In genomic region chr1:194466706-194467105, GRCh38 we compare ENCODE assay signal across 14 cellular contexts.
DNase-seq lines count a peak whose midpoint lies in the region; ATAC-seq and TF ChIP-seq lines count a peak whose summit lies in the region.
"Had no signal": no experiment of that assay in that cellular context is flagged by ENCODE, and none has a peak within 500 bp of the region (broad histone marks: within the 10 kb centered on the region; RNA-seq: fewer than 3 reads in every experiment).

No MANE protein-coding gene starts in this region.

- H3K9ac ChIP-seq in OCI-LY3 (ENCODE audit: low read length) (no peak overlapping the region), fibroblast of lung (ENCODE audit: insufficient read depth, low read length) (no peak overlapping the region)

- 46 to 54% methylated on average over 4 of the region's 4 CpGs for WGBS in aorta, 2 donors

- no peaks in the 10 kb centered on the region for H3K36me3 ChIP-seq in OCI-LY3 (replicated peaks; ENCODE audit: low read depth, low read length)
- H3K36me3 ChIP-seq in fibroblast of lung (ENCODE audit: control insufficient read depth, insufficient read depth, low read length), result no peaks in the 10 kb centered on the region
- no peaks in the 10 kb centered on the region for H3K36me3 ChIP-seq in aorta (ENCODE audit: control insufficient read depth in 1 of 2, insufficient read depth in 2 of 2, low read length in 1 of 2)

- H3K79me2 ChIP-seq in OCI-LY3 (ENCODE audit: low read length), result no peaks in the 10 kb centered on the region
- H3K79me2 ChIP-seq in fibroblast of lung (ENCODE audit: control insufficient read depth, insufficient read depth, low read length), result no peaks in the 10 kb centered on the region

- H3K4me1 ChIP-seq in OCI-LY3 (ENCODE audit: low read length) (no peaks in the 10 kb centered on the region), fibroblast of lung (ENCODE audit: control insufficient read depth, extremely low read depth, insufficient read depth, low read length) (no peaks in the 10 kb centered on the region), aorta (ENCODE audit: control insufficient read depth in 1 of 2, insufficient read depth in 2 of 2, low read length in 2 of 2) (no peaks in the 10 kb centered on the region)

- H3K27ac ChIP-seq in OCI-LY3 (ENCODE audit: low read length) (no peak overlapping the region), fibroblast of lung (ENCODE audit: insufficient read depth, low read length) (no peak overlapping the region), aorta (ENCODE audit: low read depth in 1 of 2, low read length in 2 of 2) (no peak overlapping the region)

- H3K9me3 ChIP-seq in OCI-LY3 (ENCODE audit: insufficient read depth, low read length) (no peaks in the 10 kb centered on the region), fibroblast of lung (ENCODE audit: control insufficient read depth, insufficient read depth, low read depth, low read length) (no peaks in the 10 kb centered on the region), aorta (ENCODE audit: control insufficient read depth, low read length) (no peaks in the 10 kb centered on the region)

- no peak overlapping the region for H3K4me3 ChIP-seq in OCI-LY3 (ENCODE audit: low read length)
- no peak overlapping the region for H3K4me3 ChIP-seq in fibroblast of lung (replicated peaks in 1 of 4; ENCODE audit: control extremely low read depth in 1 of 4, insufficient read depth in 1 of 4, low read depth in 3 of 4, low read length in 4 of 4)
- no peak overlapping the region for H3K4me3 ChIP-seq in retinal pigment epithelial cell (ENCODE audit: low read length)
- no peak overlapping the region for H3K4me3 ChIP-seq in aorta (ENCODE audit: low read length in 2 of 2)

- TF ChIP-seq CTCF in OCI-LY3 (IDR thresholded peaks at IDR 0.05; ENCODE audit: low read depth, low read length) (peak; percentile 44), fibroblast of lung (conservative IDR thresholded peaks at IDR 0.05 in 1 of 2, IDR thresholded peaks at IDR 0.05 in 1 of 2; ENCODE audit: low read depth in 1 of 2, low read length in 2 of 2) (peak in 1 of 2 donors; percentile 41), retinal pigment epithelial cell (conservative IDR thresholded peaks at IDR 0.05; ENCODE audit: low read depth, low read length) (peak; percentile 30)

- DNase-seq in NCI-H2171 treated with DMSO at 0.1 percent for 48 hours (lab: John Stamatoyannopoulos, UW), result peak; percentile 19
- DNase-seq in NCI-H2171 (lab: John Stamatoyannopoulos, UW), result no peak
- DNase-seq in fibroblast of lung (ENCODE audit: low read depth in 2 of 2), result peak; percentile 6 to 7
- DNase-seq in retinal pigment epithelial cell (ENCODE audit: low read depth), result no peak
- no peak for DNase-seq in GF-D8 (lab: John Stamatoyannopoulos, UW)
- no peak for DNase-seq in NCI-H187 (lab: John Stamatoyannopoulos, UW)
- DNase-seq in aorta, result no peak
- DNase-seq: foreskin melanocyte; NCI-H2029 treated with DMSO at 0.1 percent for 48 hours; RPMI8226; stimulated activated CD4-positive, alpha-beta T cell treated with anti-CD3 and anti-CD28 coated beads, Interleukin-1b, Interleukin-23, amount 100 ng/mL, for 48 hours; stimulated activated naive CD4-positive, alpha-beta T cell had no signal

- intact Hi-C loops in aorta (cut with DNase I), result no loop called here

- H4K20me1 ChIP-seq in OCI-LY3 (ENCODE audit: insufficient read depth, low read length), result no peaks in the 10 kb centered on the region
- no peaks in the 10 kb centered on the region for H4K20me1 ChIP-seq in fibroblast of lung (ENCODE audit: control insufficient read depth, extremely low read depth, insufficient read depth, low read length)

- H3K27me3 ChIP-seq in OCI-LY3 (ENCODE audit: low read depth, low read length) (no peaks in the 10 kb centered on the region), fibroblast of lung (ENCODE audit: control insufficient read depth, insufficient read depth, low read length) (no peaks in the 10 kb centered on the region), aorta (ENCODE audit: control insufficient read depth in 1 of 2, insufficient read depth in 2 of 2, low read length in 1 of 2) (no peaks in the 10 kb centered on the region)

- H3K4me2 ChIP-seq in OCI-LY3 (ENCODE audit: low read length) (no peak overlapping the region), fibroblast of lung (ENCODE audit: extremely low read depth, insufficient read depth, low read length) (no peak overlapping the region)

- ATAC-seq in aorta (ENCODE audit: low FRiP score), result no peak
- ATAC-seq: left lobe of liver had no signal

- H2AFZ ChIP-seq in OCI-LY3 (ENCODE audit: low read depth, low read length), result no peak overlapping the region
- H2AFZ ChIP-seq in fibroblast of lung (ENCODE audit: low read length), result no peak overlapping the region

Comparison
In these comparisons a context has a peak if more than half of its experiments do, and no peak if none do; other contexts are left out.
1. DNase-seq: peak in NCI-H2171 treated with DMSO at 0.1 percent for 48 hours (single experiment) and fibroblast of lung (2 of 2); none in NCI-H2171 (single experiment), retinal pigment epithelial cell (single experiment), GF-D8 (single experiment), NCI-H187 (0 of 2) and aorta (0 of 2).